19 cellular contexts compared by ENCODE assay signal in the genomic region with DNA sequence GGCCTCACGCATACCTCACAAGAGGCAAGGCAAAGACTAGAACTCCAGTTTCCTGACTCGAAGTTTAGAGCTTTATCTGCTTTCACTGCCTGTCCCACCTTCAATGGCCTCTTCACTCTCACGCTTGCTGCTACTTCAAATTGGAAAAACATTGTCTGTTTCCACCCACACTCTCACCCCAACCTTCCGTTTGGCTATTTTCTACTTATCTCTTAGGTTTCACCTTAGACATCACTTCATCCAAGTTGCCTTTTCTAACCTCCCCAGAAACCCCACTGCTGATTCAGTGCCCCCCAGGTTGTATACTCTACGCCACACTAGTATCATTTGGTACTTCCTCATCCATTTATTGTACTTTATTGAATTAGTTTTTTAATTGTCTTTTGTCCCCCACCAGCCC. TPM values are rescaled to one million over a fixed set of nuclear protein-coding genes. Genes with fewer than 3 reads are reported as not detected.
DNase-seq lines count a peak whose midpoint lies in the region; ATAC-seq and TF ChIP-seq lines count a peak whose summit lies in the region.
"Had no signal": no experiment of that assay in that cellular context is flagged by ENCODE, and none has a peak within 500 bp of the region (broad histone marks: within the 10 kb centered on the region; RNA-seq: fewer than 3 reads in every experiment).

No MANE protein-coding gene starts in this region.

- peaks cover 6% of the 10 kb centered on the region for H3K4me1 Mint-ChIP-seq in activated naive CD4-positive, alpha-beta T cell treated with anti-CD3 and anti-CD28 coated beads, Interleukin-2, amount 50 U/mL, for 24 hours
- H3K4me1 Mint-ChIP-seq in activated naive CD4-positive, alpha-beta T cell treated with anti-CD3 and anti-CD28 coated beads, Interleukin-2, amount 10 ng/mL, durations not matched to agents 7 days and 5 days, result peaks cover 12% of the 10 kb centered on the region
- peaks cover 19% of the 10 kb centered on the region for H3K4me1 Mint-ChIP-seq in activated T-helper 1 cell treated with anti-CD3 and anti-CD28 coated beads, Interleukin-12 subunit alpha, Interleukin-12 subunit beta, Interleukin-2, Interleukin-4 antibody, amounts not matched to agents 30 ng/mL and 10 ng/mL and 1 ng/mL, durations not matched to agents 14 hours and 24 hours and 36 hours (ENCODE audit: low read depth)
- no peaks in the 10 kb centered on the region for H3K4me1 Mint-ChIP-seq in stimulated activated effector memory CD8-positive, alpha-beta T cell treated with anti-CD3 and anti-CD28 coated beads, Interleukin-12 subunit alpha, Interleukin-12 subunit beta, amount 100 ng/mL, for 72 hours
- H3K4me1 Mint-ChIP-seq: mesothelial cell of epicardium had no signal

- H3K27ac ChIP-seq in suprapubic skin, result no peak overlapping the region
- H3K27ac ChIP-seq: KMS-11, SJCRH30 had no signal

- no peak for DNase-seq in activated naive CD4-positive, alpha-beta T cell treated with anti-CD3 and anti-CD28 coated beads, Interleukin-2, amount 10 ng/mL, durations not matched to agents 7 days and 5 days
- no peak for DNase-seq in activated T-helper 1 cell treated with anti-CD3 and anti-CD28 coated beads, Interleukin-12 subunit alpha, Interleukin-12 subunit beta, Interleukin-2, Interleukin-4 antibody, amounts not matched to agents 30 ng/mL and 10 ng/mL and 1 ng/mL, durations not matched to agents 14 hours and 24 hours and 36 hours (ENCODE audit: low spot score)
- no peak for DNase-seq in stimulated activated effector memory CD8-positive, alpha-beta T cell treated with anti-CD3 and anti-CD28 coated beads, Interleukin-12 subunit alpha, Interleukin-12 subunit beta, amount 100 ng/mL, for 72 hours (ENCODE audit: low spot score in 2 of 2)
- no peak for DNase-seq in suprapubic skin (ENCODE audit: low spot score in 2 of 2)
- DNase-seq: activated effector memory CD4-positive, alpha-beta T cell treated with anti-CD3 and anti-CD28 coated beads, Interleukin-2, amount 50 U/mL, for 16 hours; CD8-positive, alpha-beta T cell; DMS79 treated with DMSO at 0.1 percent for 48 hours; foreskin melanocyte; left colon; NCI-H1105; NCI-H524 treated with DMSO at 0.1 percent for 48 hours; right cardiac atrium; SJCRH30 had no signal

- no peaks in the 10 kb centered on the region for H3K27me3 ChIP-seq in suprapubic skin
- H3K27me3 ChIP-seq: SJCRH30 had no signal

- 79% methylated on average over 5 of the region's 5 CpGs for WGBS in suprapubic skin

- peak overlapping the region; percentile 63 for H3K27ac Mint-ChIP-seq in activated naive CD4-positive, alpha-beta T cell treated with anti-CD3 and anti-CD28 coated beads, Interleukin-2, amount 50 U/mL, for 24 hours
- H3K27ac Mint-ChIP-seq in activated naive CD4-positive, alpha-beta T cell treated with anti-CD3 and anti-CD28 coated beads, Interleukin-2, amount 10 ng/mL, durations not matched to agents 7 days and 5 days, result no peak overlapping the region
- H3K27ac Mint-ChIP-seq in activated T-helper 1 cell treated with anti-CD3 and anti-CD28 coated beads, Interleukin-12 subunit alpha, Interleukin-12 subunit beta, Interleukin-2, Interleukin-4 antibody, amounts not matched to agents 30 ng/mL and 10 ng/mL and 1 ng/mL, durations not matched to agents 14 hours and 24 hours and 36 hours, result peak overlapping the region; percentile 64
- H3K27ac Mint-ChIP-seq in stimulated activated effector memory CD8-positive, alpha-beta T cell treated with anti-CD3 and anti-CD28 coated beads, Interleukin-12 subunit alpha, Interleukin-12 subunit beta, amount 100 ng/mL, for 72 hours, result peak overlapping the region; percentile 27
- H3K27ac Mint-ChIP-seq: CD8-positive, alpha-beta T cell; mesothelial cell of epicardium had no signal

- H3K36me3 Mint-ChIP-seq in activated naive CD4-positive, alpha-beta T cell treated with anti-CD3 and anti-CD28 coated beads, Interleukin-2, amount 50 U/mL, for 24 hours, result no peaks in the 10 kb centered on the region
- H3K36me3 Mint-ChIP-seq in activated naive CD4-positive, alpha-beta T cell treated with anti-CD3 and anti-CD28 coated beads, Interleukin-2, amount 10 ng/mL, durations not matched to agents 7 days and 5 days, result no peaks in the 10 kb centered on the region
- H3K36me3 Mint-ChIP-seq in activated T-helper 1 cell treated with anti-CD3 and anti-CD28 coated beads, Interleukin-12 subunit alpha, Interleukin-12 subunit beta, Interleukin-2, Interleukin-4 antibody, amounts not matched to agents 30 ng/mL and 10 ng/mL and 1 ng/mL, durations not matched to agents 14 hours and 24 hours and 36 hours (ENCODE audit: low read depth), result no peaks in the 10 kb centered on the region
- H3K36me3 Mint-ChIP-seq in stimulated activated effector memory CD8-positive, alpha-beta T cell treated with anti-CD3 and anti-CD28 coated beads, Interleukin-12 subunit alpha, Interleukin-12 subunit beta, amount 100 ng/mL, for 72 hours, result peaks cover 3% of the 10 kb centered on the region
- H3K36me3 Mint-ChIP-seq: CD8-positive, alpha-beta T cell; mesothelial cell of epicardium had no signal

- H3K9me3 Mint-ChIP-seq in activated naive CD4-positive, alpha-beta T cell treated with anti-CD3 and anti-CD28 coated beads, Interleukin-2, amount 50 U/mL, for 24 hours, result no peaks in the 10 kb centered on the region
- no peaks in the 10 kb centered on the region for H3K9me3 Mint-ChIP-seq in activated naive CD4-positive, alpha-beta T cell treated with anti-CD3 and anti-CD28 coated beads, Interleukin-2, amount 10 ng/mL, durations not matched to agents 7 days and 5 days
- no peaks in the 10 kb centered on the region for H3K9me3 Mint-ChIP-seq in activated T-helper 1 cell treated with anti-CD3 and anti-CD28 coated beads, Interleukin-12 subunit alpha, Interleukin-12 subunit beta, Interleukin-2, Interleukin-4 antibody, amounts not matched to agents 30 ng/mL and 10 ng/mL and 1 ng/mL, durations not matched to agents 14 hours and 24 hours and 36 hours
- no peaks in the 10 kb centered on the region for H3K9me3 Mint-ChIP-seq in stimulated activated effector memory CD8-positive, alpha-beta T cell treated with anti-CD3 and anti-CD28 coated beads, Interleukin-12 subunit alpha, Interleukin-12 subunit beta, amount 100 ng/mL, for 72 hours
- H3K9me3 Mint-ChIP-seq: CD8-positive, alpha-beta T cell; mesothelial cell of epicardium had no signal

- H3K4me3 Mint-ChIP-seq in activated naive CD4-positive, alpha-beta T cell treated with anti-CD3 and anti-CD28 coated beads, Interleukin-2, amount 50 U/mL, for 24 hours, result no peak overlapping the region
- H3K4me3 Mint-ChIP-seq in activated naive CD4-positive, alpha-beta T cell treated with anti-CD3 and anti-CD28 coated beads, Interleukin-2, amount 10 ng/mL, durations not matched to agents 7 days and 5 days, result no peak overlapping the region
- no peak overlapping the region for H3K4me3 Mint-ChIP-seq in activated T-helper 1 cell treated with anti-CD3 and anti-CD28 coated beads, Interleukin-12 subunit alpha, Interleukin-12 subunit beta, Interleukin-2, Interleukin-4 antibody, amounts not matched to agents 30 ng/mL and 10 ng/mL and 1 ng/mL, durations not matched to agents 14 hours and 24 hours and 36 hours
- no peak overlapping the region for H3K4me3 Mint-ChIP-seq in stimulated activated effector memory CD8-positive, alpha-beta T cell treated with anti-CD3 and anti-CD28 coated beads, Interleukin-12 subunit alpha, Interleukin-12 subunit beta, amount 100 ng/mL, for 72 hours
- H3K4me3 Mint-ChIP-seq: CD8-positive, alpha-beta T cell; mesothelial cell of epicardium had no signal

- no peak for TF ChIP-seq CTCF in suprapubic skin (IDR thresholded peaks at IDR 0.05)

- H3K36me3 ChIP-seq in suprapubic skin, result no peaks in the 10 kb centered on the region
- H3K36me3 ChIP-seq: SJCRH30 had no signal

- H3K4me3 ChIP-seq in suprapubic skin, result no peak overlapping the region
- H3K4me3 ChIP-seq: SJCRH30 had no signal

- no peaks in the 10 kb centered on the region for H3K27me3 Mint-ChIP-seq in activated naive CD4-positive, alpha-beta T cell treated with anti-CD3 and anti-CD28 coated beads, Interleukin-2, amount 50 U/mL, for 24 hours
- H3K27me3 Mint-ChIP-seq in activated naive CD4-positive, alpha-beta T cell treated with anti-CD3 and anti-CD28 coated beads, Interleukin-2, amount 10 ng/mL, durations not matched to agents 7 days and 5 days, result no peaks in the 10 kb centered on the region
- no peaks in the 10 kb centered on the region for H3K27me3 Mint-ChIP-seq in activated T-helper 1 cell treated with anti-CD3 and anti-CD28 coated beads, Interleukin-12 subunit alpha, Interleukin-12 subunit beta, Interleukin-2, Interleukin-4 antibody, amounts not matched to agents 30 ng/mL and 10 ng/mL and 1 ng/mL, durations not matched to agents 14 hours and 24 hours and 36 hours (ENCODE audit: insufficient read depth)

- peak; percentile 34 for ATAC-seq in GM21529 (IDR thresholded peaks at IDR 0.05; ENCODE audit: unreplicated experiment)
- ATAC-seq in stimulated activated effector memory CD8-positive, alpha-beta T cell treated with anti-CD3 and anti-CD28 coated beads, Interleukin-12 subunit alpha, Interleukin-12 subunit beta, amount 100 ng/mL, for 72 hours, result peak; percentile 83
- ATAC-seq in HG03135 (IDR thresholded peaks at IDR 0.05; ENCODE audit: unreplicated experiment), result no peak
- no peak for ATAC-seq in GM21381 (IDR thresholded peaks at IDR 0.05; ENCODE audit: unreplicated experiment)
- ATAC-seq: CD8-positive, alpha-beta T cell; left colon; right cardiac atrium had no signal

- CTCF ChIA-PET in activated naive CD4-positive, alpha-beta T cell treated with anti-CD3 and anti-CD28 coated beads, Interleukin-2, amount 10 ng/mL, durations not matched to agents 7 days and 5 days (lab: Charles Lee), result interaction anchor here (0.6 to 0.7 kb wide), 2 partner anchors 19 to 39 kb away, joined by 3 read pairs; partner anchors contain the start of gene POLI

- peaks cover 11% of the 10 kb centered on the region for H3K4me1 ChIP-seq in suprapubic skin
- H3K4me1 ChIP-seq: SJCRH30 had no signal

- intact Hi-C loops in activated T-helper 1 cell treated with anti-CD3 and anti-CD28 coated beads, Interleukin-12 subunit alpha, Interleukin-12 subunit beta, Interleukin-2, Interleukin-4 antibody, amounts not matched to agents 30 ng/mL and 10 ng/mL and 1 ng/mL, durations not matched to agents 14 hours and 24 hours and 36 hours (cut with micrococcal nuclease), result no loop called here

- H3K9me3 ChIP-seq in suprapubic skin, result no peaks in the 10 kb centered on the region
- H3K9me3 ChIP-seq: SJCRH30 had no signal

- TF ChIP-seq EP300 in suprapubic skin (IDR thresholded peaks at IDR 0.05), result no peak

- TF ChIP-seq POLR2A in suprapubic skin (IDR thresholded peaks at IDR 0.05), result no peak

RNA-seq across cellular contexts. Expression of gene MBD2, which starts 5.2 kb away (rescaled TPM):
- total RNA-seq in activated T-helper 1 cell treated with anti-CD3 and anti-CD28 coated beads, Interleukin-12 subunit alpha, Interleukin-12 subunit beta, Interleukin-2, Interleukin-4 antibody, amounts not matched to agents 30 ng/mL and 10 ng/mL and 1 ng/mL, durations not matched to agents 14 hours and 24 hours and 36 hours, result 223 and 242 TPM in 2 replicates
- total RNA-seq in suprapubic skin, result 10 to 100 TPM; 40.8 to 55.8 (median 45.0) TPM

RNA-seq across cellular contexts. Expression of gene POLI, which starts 39.7 kb away (rescaled TPM):
- 9.6 and 10.2 TPM in 2 replicates for total RNA-seq in activated T-helper 1 cell treated with anti-CD3 and anti-CD28 coated beads, Interleukin-12 subunit alpha, Interleukin-12 subunit beta, Interleukin-2, Interleukin-4 antibody, amounts not matched to agents 30 ng/mL and 10 ng/mL and 1 ng/mL, durations not matched to agents 14 hours and 24 hours and 36 hours
- total RNA-seq in suprapubic skin, result 10 to 100 TPM in 3 of 4 donors, 1 to 10 TPM in 1; 6.4 to 40.4 (median 18.6) TPM

Comparison
In these comparisons a context has a peak if more than half of its experiments do, and no peak if none do; other contexts are left out.
1. ATAC-seq: peak in GM21529 (single experiment) and stimulated activated effector memory CD8-positive, alpha-beta T cell treated with anti-CD3 and anti-CD28 coated beads, Interleukin-12 subunit alpha, Interleukin-12 subunit beta, amount 100 ng/mL, for 72 hours (single experiment); none in HG03135 (single experiment) and GM21381 (single experiment).